ENCODE assay signal across 19 cellular contexts in the genomic region with DNA sequence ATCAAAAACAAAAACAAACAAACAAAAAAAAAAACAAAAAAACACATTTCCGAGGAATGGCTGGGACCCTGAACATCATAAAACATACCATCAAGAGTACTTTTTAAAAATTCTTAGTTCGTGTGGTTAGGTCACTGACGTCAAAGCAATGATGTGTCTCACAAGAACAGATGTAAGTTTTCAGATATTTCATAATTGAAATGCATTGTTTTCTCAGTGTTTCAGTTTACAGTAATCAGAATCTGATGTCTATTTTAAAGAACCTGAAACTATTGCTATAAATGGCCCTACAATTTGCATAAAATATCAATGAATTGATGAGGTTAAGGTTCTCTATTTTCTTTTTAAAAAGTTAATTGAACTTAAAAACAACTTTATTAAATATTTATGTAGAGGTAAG.
DNase-seq lines count a peak whose midpoint lies in the region; ATAC-seq, FAIRE-seq and TF ChIP-seq lines count a peak whose summit lies in the region.
"Had no signal": no experiment of that assay in that cellular context is flagged by ENCODE, and none has a peak within 500 bp of the region (broad histone marks: within the 10 kb centered on the region; RNA-seq: fewer than 3 reads in every experiment).

No MANE protein-coding gene starts in this region.

- no peak overlapping the region for H3K27ac ChIP-seq in right atrium auricular region
- no peak overlapping the region for H3K27ac ChIP-seq in pancreas
- H3K27ac ChIP-seq: cardiac muscle cell, spleen had no signal

- no peak for FAIRE-seq in pancreas (lab: Jason Lieb, UNC)
- FAIRE-seq: frontal cortex, TTC549 had no signal

- H3K36me3 ChIP-seq in right atrium auricular region (no peaks in the 10 kb centered on the region), pancreas (no peaks in the 10 kb centered on the region)
- H3K36me3 ChIP-seq: cardiac muscle cell, spleen had no signal

- in situ Hi-C loops in GM13976 (cut with MboI; ENCODE audit: low sequenced_read_pairs, unreplicated experiment), result no loop called here

- intact Hi-C loops in pancreas (cut with DNase I), result no loop called here

- DNase-seq in fibroblast of peridontal ligament (ENCODE audit: extremely low read depth) (peak; percentile 55), GM13976 (ENCODE audit: low spot score) (no peak), right atrium auricular region (ENCODE audit: low spot score) (no peak), pancreas (no peak)
- no peak for DNase-seq in activated CD4-positive, alpha-beta T cell treated with anti-CD3 and anti-CD28 coated beads for 4 hours
- DNase-seq: activated CD4-positive, alpha-beta T cell treated with anti-CD3 and anti-CD28 coated beads, Interleukin-2, amount 50 U/mL, for 4 hours; activated naive CD8-positive, alpha-beta T cell treated with anti-CD3 and anti-CD28 coated beads, Interleukin-2, amount 10 ng/mL, durations not matched to agents 7 days and 5 days; activated T-cell treated with anti-CD3 and anti-CD28 coated beads, Interleukin-2, amount 50 U/mL, for 4 hours; Caco-2; GDM1; NCI-H2081 treated with DMSO at 0.1 percent for 48 hours; posterior cingulate gyrus; spleen had no signal

- no peaks in the 10 kb centered on the region for H3K27me3 ChIP-seq in right atrium auricular region
- H3K27me3 ChIP-seq in pancreas, result peaks cover 0 to 4% (median 0%) of the 10 kb centered on the region in 4 donors
- H3K27me3 ChIP-seq: cardiac muscle cell, spleen had no signal

- ATAC-seq in GM18499 (IDR thresholded peaks at IDR 0.05; ENCODE audit: insufficient read depth, unreplicated experiment), result peak; percentile 51
- peak; percentile 44 for ATAC-seq in GM21619 (IDR thresholded peaks at IDR 0.05; ENCODE audit: unreplicated experiment)
- ATAC-seq in HG03439 (IDR thresholded peaks at IDR 0.05; ENCODE audit: unreplicated experiment), result peak; percentile 73
- no peak for ATAC-seq in pancreas
- ATAC-seq: activated T-cell treated with anti-CD3 and anti-CD28 coated beads, Interleukin-2, amount 50 U/mL, for 4 hours had no signal

- H3K4me3 ChIP-seq in right atrium auricular region, result no peak overlapping the region
- no peak overlapping the region for H3K4me3 ChIP-seq in pancreas
- H3K4me3 ChIP-seq: cardiac muscle cell, spleen had no signal

- no peaks in the 10 kb centered on the region for H3K9me3 ChIP-seq in right atrium auricular region
- no peaks in the 10 kb centered on the region for H3K9me3 ChIP-seq in pancreas
- H3K9me3 ChIP-seq: Caco-2, spleen had no signal

- H3K4me1 ChIP-seq in right atrium auricular region (no peaks in the 10 kb centered on the region), pancreas (no peaks in the 10 kb centered on the region)
- H3K4me1 ChIP-seq: Caco-2, spleen had no signal

- 59 to 66% methylated on average over 3 of the region's 3 CpGs for WGBS in pancreas, 2 donors

- TF ChIP-seq CTCF in GM13976 (IDR thresholded peaks at IDR 0.05; ENCODE audit: borderline replicate concordance, control extremely low read depth, extremely low read depth, insufficient read depth, missing control alignments), result no peak
- TF ChIP-seq CTCF in right atrium auricular region (IDR thresholded peaks at IDR 0.05), result no peak
- no peak for TF ChIP-seq CTCF in pancreas (IDR thresholded peaks at IDR 0.05)

Comparison
In these comparisons a context has a peak if more than half of its experiments do, and no peak if none do; other contexts are left out.
1. ATAC-seq: peak in GM18499 (single experiment), GM21619 (single experiment) and HG03439 (single experiment); none in pancreas (0 of 4).